In genomic region chr14:100907240-100907639, GRCh38 we compare ENCODE assay signal across 17 cellular contexts. TPM values are rescaled to one million over a fixed set of nuclear protein-coding genes. Genes with fewer than 3 reads are reported as not detected.
DNase-seq lines count a peak whose midpoint lies in the region; ATAC-seq and TF ChIP-seq lines count a peak whose summit lies in the region.
"Had no signal": no experiment of that assay in that cellular context is flagged by ENCODE, and none has a peak within 500 bp of the region (broad histone marks: within the 10 kb centered on the region; RNA-seq: fewer than 3 reads in every experiment).

No MANE protein-coding gene starts in this region.

- H3K9me3 ChIP-seq in adipocyte (ENCODE audit: control insufficient read depth, low read length) (no peaks in the 10 kb centered on the region), neuronal stem cell (replicated peaks in 1 of 2; ENCODE audit: control insufficient read depth in 2 of 2, insufficient read depth in 1 of 2, low read depth in 1 of 2, low read length in 2 of 2) (peaks cover 9 to 12% of the 10 kb centered on the region in 2 donors), thyroid gland (no peaks in the 10 kb centered on the region), SJCRH30 (replicated peaks) (no peaks in the 10 kb centered on the region)
- H3K9me3 ChIP-seq: BLaER1 treated with 17β-estradiol and CSF1 and Interleukin-3, amounts not matched to agents 10 nM and 100 nM had no signal

- no peak overlapping the region for H4K8ac ChIP-seq in neuronal stem cell (ENCODE audit: low read depth, low read length)

- H3K27ac ChIP-seq in neuronal stem cell (replicated peaks; ENCODE audit: low read length), result no peak overlapping the region
- no peak overlapping the region for H3K27ac ChIP-seq in thyroid gland
- H3K27ac ChIP-seq in SJCRH30, result no peak overlapping the region
- H3K27ac ChIP-seq: 22Rv1; BLaER1 treated with 17β-estradiol and CSF1 and Interleukin-3, amounts not matched to agents 10 nM and 100 nM; GM23248 had no signal

- no peak overlapping the region for H2BK120ac ChIP-seq in neuronal stem cell (ENCODE audit: low read depth, low read length)

- H3K36me3 ChIP-seq in adipocyte (ENCODE audit: control insufficient read depth, insufficient read depth, low read length, severe bottlenecking) (peaks cover 40% of the 10 kb centered on the region), neuronal stem cell (replicated peaks in 1 of 2; ENCODE audit: control insufficient read depth in 2 of 2, insufficient read depth in 2 of 2, low read length in 2 of 2) (no peaks in the 10 kb centered on the region), thyroid gland (no peaks in the 10 kb centered on the region), SJCRH30 (peaks cover 74% of the 10 kb centered on the region)
- H3K36me3 ChIP-seq: BLaER1 treated with 17β-estradiol and CSF1 and Interleukin-3, amounts not matched to agents 10 nM and 100 nM had no signal

- H3K18ac ChIP-seq in neuronal stem cell (ENCODE audit: low read length), result peak overlapping the region; percentile 76

- H2BK5ac ChIP-seq in neuronal stem cell (ENCODE audit: low read length), result no peak overlapping the region

- intact Hi-C loops in thyroid gland (cut with DNase I), result no loop called here

- H4K91ac ChIP-seq in neuronal stem cell (ENCODE audit: low read depth, low read length, poor library complexity), result no peak overlapping the region

- no peak for ATAC-seq in GM18867 (IDR thresholded peaks at IDR 0.05; ENCODE audit: unreplicated experiment)
- ATAC-seq: GM12878, HCT116 had no signal

- H2AFZ ChIP-seq in neuronal stem cell (ENCODE audit: low read length), result no peak overlapping the region
- H2AFZ ChIP-seq: GM23248 had no signal

- TF ChIP-seq POLR2A in thyroid gland (IDR thresholded peaks at IDR 0.05), result no peak

- no peak overlapping the region for H3K23ac ChIP-seq in neuronal stem cell (ENCODE audit: low read depth, low read length, poor library complexity)

- H3K4me3 ChIP-seq in adipocyte (ENCODE audit: low read length) (no peak overlapping the region), neuronal stem cell (ENCODE audit: low read length in 2 of 2) (peak overlapping the region in 1 of 2 donors; percentile 10), thyroid gland (replicated peaks in 1 of 3) (no peak overlapping the region), SJCRH30 (no peak overlapping the region)
- H3K4me3 ChIP-seq: BLaER1 treated with 17β-estradiol and CSF1 and Interleukin-3, amounts not matched to agents 10 nM and 100 nM; GM12878; GM23248 had no signal

- H2AK5ac ChIP-seq in neuronal stem cell (ENCODE audit: low read depth, low read length), result peak overlapping the region; percentile 11

- WGBS in neuronal stem cell (ENCODE audit: extremely low coverage in 2 of 2, insufficient read length in 2 of 2, insufficient replicate concordance in 1 of 2), 2 donors, result no CpG with 5 or more reads among the region's 8 CpGs
- 85 to 92% methylated on average over 8 of the region's 8 CpGs for WGBS in thyroid gland, 2 donors

- H3K4ac ChIP-seq in neuronal stem cell (ENCODE audit: low read length), result no peak overlapping the region

- H2BK12ac ChIP-seq in neuronal stem cell (ENCODE audit: low read length), result peak overlapping the region; percentile 19

- no peak overlapping the region for H2BK15ac ChIP-seq in neuronal stem cell (ENCODE audit: low read length)

- TF ChIP-seq CTCF in thyroid gland (IDR thresholded peaks at IDR 0.05), result no peak

- DNase-seq in A172 (ENCODE audit: low spot score) (peak; percentile 58), HT1080 (ENCODE audit: low read depth) (peak; percentile 65), adipocyte (ENCODE audit: low read depth) (peak; percentile 31), neuronal stem cell (ENCODE audit: low spot score) (no peak), thyroid gland (no peak), SJCRH30 (no peak), SHP77 treated with DMSO at 0.1 percent for 48 hours (lab: John Stamatoyannopoulos, UW) (no peak)
- DNase-seq: Calu3; CD4-positive, CD25-positive, alpha-beta regulatory T cell; DMS 273 treated with DMSO at 0.1 percent for 48 hours; GM23248 had no signal

- H3K79me1 ChIP-seq in neuronal stem cell (ENCODE audit: low read depth, low read length), result no peaks in the 10 kb centered on the region

- H3K4me2 ChIP-seq in neuronal stem cell (ENCODE audit: insufficient read depth, low read length, poor library complexity, severe bottlenecking), result no peak overlapping the region
- H3K4me2 ChIP-seq: BLaER1 treated with 17β-estradiol and CSF1 and Interleukin-3, amounts not matched to agents 10 nM and 100 nM had no signal

- H3K27me3 ChIP-seq in adipocyte (replicated peaks; ENCODE audit: control insufficient read depth, insufficient read depth, low read length) (peaks cover 15% of the 10 kb centered on the region), neuronal stem cell (ENCODE audit: control insufficient read depth in 3 of 3, insufficient read depth in 3 of 3, low read depth in 1 of 3, low read length in 3 of 3) (no peaks in the 10 kb centered on the region), thyroid gland (no peaks in the 10 kb centered on the region), SJCRH30 (no peaks in the 10 kb centered on the region)

- no peak overlapping the region for H3K14ac ChIP-seq in neuronal stem cell (ENCODE audit: low read length)

- H3K4me1 ChIP-seq in adipocyte (ENCODE audit: control insufficient read depth, insufficient read depth, low read length), result no peaks in the 10 kb centered on the region
- H3K4me1 ChIP-seq in neuronal stem cell (ENCODE audit: control insufficient read depth in 2 of 2, insufficient read depth in 1 of 2, low read depth in 1 of 2, low read length in 2 of 2), result peaks cover 34 to 36% of the 10 kb centered on the region in 2 donors
- H3K4me1 ChIP-seq in thyroid gland, result no peaks in the 10 kb centered on the region
- H3K4me1 ChIP-seq in SJCRH30, result peaks cover 6% of the 10 kb centered on the region
- H3K4me1 ChIP-seq: BLaER1 treated with 17β-estradiol and CSF1 and Interleukin-3, amounts not matched to agents 10 nM and 100 nM had no signal

- H3K9ac ChIP-seq in adipocyte (ENCODE audit: low read length) (no peak overlapping the region), neuronal stem cell (ENCODE audit: low read depth, low read length, poor library complexity) (peak overlapping the region; percentile 39)
- H3K9ac ChIP-seq: BLaER1 treated with 17β-estradiol and CSF1 and Interleukin-3, amounts not matched to agents 10 nM and 100 nM; GM23248 had no signal

RNA-seq across cellular contexts. Expression of gene RTL1, which starts 3.7 kb away (rescaled TPM):
- 0.16 TPM in 1 of 2 replicates, not detected in the other for total RNA-seq in A172 (2014; rRNA removed; shearing (Covaris generic))
- total RNA-seq in HT1080 (2014; rRNA removed; shearing (Covaris generic)), result 0.07 and 0.16 TPM in 2 replicates
- polyA plus RNA-seq in HT1080 (2015; cell fraction: cytosol; rRNA removed), result 0.02 and 0.17 TPM in 2 replicates
- 0.13 and 0.28 TPM in 2 replicates for polyA plus RNA-seq in HT1080 (2015; cell fraction: nucleus; rRNA removed)
- polyA plus RNA-seq in neuronal stem cell (2013, experiment 1 of 2), result 3.6 TPM
- polyA plus RNA-seq in neuronal stem cell (2013, experiment 2 of 2), result 3.6 TPM
- total RNA-seq in thyroid gland, result not detected
- total RNA-seq in SJCRH30 (2014; rRNA removed; shearing (Covaris generic)), result 0.08 and 0.34 TPM in 2 replicates
- total RNA-seq: CD4-positive, CD25-positive, alpha-beta regulatory T cell; G401; GM12878; GM23248 had no signal
- polyA plus RNA-seq: CD4-positive, CD25-positive, alpha-beta regulatory T cell; GM12878 had no signal

Comparison
In these comparisons a context has a peak if more than half of its experiments do, and no peak if none do; other contexts are left out.
1. DNase-seq: peak in A172 (single experiment), HT1080 (single experiment) and adipocyte (single experiment); none in neuronal stem cell (single experiment), thyroid gland (0 of 2), SJCRH30 (0 of 2) and SHP77 treated with DMSO at 0.1 percent for 48 hours (single experiment).